Comparison of ENCODE assay signal across 8 cellular contexts in the genomic region with DNA sequence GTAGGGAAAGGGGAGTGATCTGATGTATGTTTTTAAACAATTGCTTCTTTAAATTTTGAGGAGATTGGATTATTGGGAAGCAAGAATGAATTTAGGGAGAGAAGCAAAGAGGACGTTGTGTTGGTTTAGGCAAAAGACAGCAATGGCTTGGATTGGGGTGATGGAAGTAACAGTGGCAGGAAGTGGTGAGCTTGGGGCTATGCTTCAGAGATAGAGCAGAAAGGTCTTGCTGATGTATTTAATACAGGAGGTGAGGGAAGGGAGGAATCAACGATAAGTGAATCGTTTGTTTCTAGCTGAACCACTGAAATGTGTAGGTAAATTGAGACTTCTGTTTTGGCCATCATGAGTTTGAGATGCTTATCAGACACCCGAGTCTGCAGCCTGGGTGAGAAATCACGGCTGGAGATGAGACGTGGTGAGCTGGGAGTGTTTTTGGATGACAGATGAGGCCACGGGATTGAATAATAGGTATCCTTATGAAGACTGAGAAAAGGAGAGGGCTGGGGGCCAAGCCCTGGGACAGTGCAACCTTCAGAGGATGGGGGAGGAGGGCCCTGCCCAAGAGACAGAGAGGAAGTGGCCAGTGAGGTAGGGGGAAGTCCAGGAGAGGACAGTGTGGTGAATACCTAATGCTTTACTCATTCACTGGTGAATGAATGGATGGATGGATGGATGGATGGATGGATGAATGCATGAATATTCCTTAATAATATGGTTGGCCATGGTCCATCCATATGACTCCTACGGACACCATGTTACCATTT. TPM values are rescaled to one million over a fixed set of nuclear protein-coding genes. Genes with fewer than 3 reads are reported as not detected.
A peak's percentile ranks its signal among the peaks of the same experiment; 100 is the strongest.
DNase-seq lines count a peak whose midpoint lies in the region; ATAC-seq and TF ChIP-seq lines count a peak whose summit lies in the region.
"Not testable (repeated sequence)": the region's sequence is repeated elsewhere in the genome, so short reads cannot be mapped to it uniquely, and the experiment has no call there.

No MANE protein-coding gene starts in this region.

- H3K9me3 ChIP-seq in CD4-positive, CD25-positive, alpha-beta regulatory T cell (ENCODE audit: control insufficient read depth in 2 of 2, low read length in 2 of 2); RWPE2 (ENCODE audit: severe bottlenecking); esophagus muscularis mucosa; upper lobe of right lung: not testable (repeated sequence)

- TF ChIP-seq EP300 in esophagus muscularis mucosa (IDR thresholded peaks at IDR 0.05), result not testable (repeated sequence)

- H3K9me3 Mint-ChIP-seq in CD4-positive, CD25-positive, alpha-beta regulatory T cell; activated naive CD8-positive, alpha-beta T cell treated with anti-CD3 and anti-CD28 coated beads for 36 hours; naive thymus-derived CD8-positive, alpha-beta T cell: not testable (repeated sequence)

- H3K27me3 Mint-ChIP-seq in CD4-positive, CD25-positive, alpha-beta regulatory T cell; activated naive CD8-positive, alpha-beta T cell treated with anti-CD3 and anti-CD28 coated beads for 36 hours; naive thymus-derived CD8-positive, alpha-beta T cell: not testable (repeated sequence)

- not testable (repeated sequence) for H3K36me3 ChIP-seq in CD4-positive, CD25-positive, alpha-beta regulatory T cell (ENCODE audit: control insufficient read depth, insufficient read depth, low read length); RWPE2 (ENCODE audit: low read depth); esophagus muscularis mucosa; upper lobe of right lung

- peak overlapping the region in 1 of 3 donors; percentile 36 for H3K27ac Mint-ChIP-seq in CD4-positive, CD25-positive, alpha-beta regulatory T cell
- not testable (repeated sequence) for H3K27ac Mint-ChIP-seq in activated naive CD8-positive, alpha-beta T cell treated with anti-CD3 and anti-CD28 coated beads for 36 hours
- peak overlapping the region in 3 of 10 donors; percentile 60 to 71 (median 69) for H3K27ac Mint-ChIP-seq in naive thymus-derived CD8-positive, alpha-beta T cell

- H3K4me1 Mint-ChIP-seq in CD4-positive, CD25-positive, alpha-beta regulatory T cell; activated naive CD8-positive, alpha-beta T cell treated with anti-CD3 and anti-CD28 coated beads for 36 hours: not testable (repeated sequence)
- H3K4me1 Mint-ChIP-seq in naive thymus-derived CD8-positive, alpha-beta T cell, result peaks cover 5 to 12% (median 8%) of the 10 kb centered on the region in 4 donors

- not testable (repeated sequence) for H3K4me1 ChIP-seq in CD4-positive, CD25-positive, alpha-beta regulatory T cell (ENCODE audit: control insufficient read depth, insufficient read depth, low read length, poor library complexity, severe bottlenecking); RWPE2 (ENCODE audit: insufficient read depth, poor library complexity, severe bottlenecking); esophagus muscularis mucosa; upper lobe of right lung

- POLR2A ChIA-PET in naive thymus-derived CD8-positive, alpha-beta T cell (lab: Charles Lee), result not testable (repeated sequence)

- not testable (repeated sequence) for H3K4me3 Mint-ChIP-seq in CD4-positive, CD25-positive, alpha-beta regulatory T cell; activated naive CD8-positive, alpha-beta T cell treated with anti-CD3 and anti-CD28 coated beads for 36 hours
- H3K4me3 Mint-ChIP-seq in naive thymus-derived CD8-positive, alpha-beta T cell, result peak overlapping the region in 1 of 10 donors; percentile 36

- DNase-seq in CD4-positive, CD25-positive, alpha-beta regulatory T cell, result peak in 1 of 3 donors; percentile 4
- DNase-seq in RWPE2 (ENCODE audit: low spot score), result peak; percentile 35
- peak; percentile 21 to 31 for DNase-seq in activated CD4-positive, alpha-beta T cell treated with anti-CD3 and anti-CD28 coated beads, Interleukin-2, amount 50 U/mL, for 48 hours
- DNase-seq in activated naive CD8-positive, alpha-beta T cell treated with anti-CD3 and anti-CD28 coated beads for 36 hours, result peak; percentile 18
- DNase-seq in esophagus muscularis mucosa (ENCODE audit: extremely low spot score), result peak; percentile 89
- DNase-seq in naive thymus-derived CD8-positive, alpha-beta T cell; upper lobe of right lung: not testable (repeated sequence)

- H3K36me3 Mint-ChIP-seq in CD4-positive, CD25-positive, alpha-beta regulatory T cell; activated naive CD8-positive, alpha-beta T cell treated with anti-CD3 and anti-CD28 coated beads for 36 hours; naive thymus-derived CD8-positive, alpha-beta T cell: not testable (repeated sequence)

- not testable (repeated sequence) for H3K27ac ChIP-seq in CD4-positive, CD25-positive, alpha-beta regulatory T cell (ENCODE audit: insufficient read depth, low read length, poor library complexity, severe bottlenecking); RWPE2 (ENCODE audit: poor library complexity, severe bottlenecking); esophagus muscularis mucosa (replicated peaks in 1 of 4); upper lobe of right lung

- intact Hi-C loops in esophagus muscularis mucosa (cut with DNase I); upper lobe of right lung (cut with DNase I): not testable (repeated sequence)

- not testable (repeated sequence) for H3K27me3 ChIP-seq in CD4-positive, CD25-positive, alpha-beta regulatory T cell (ENCODE audit: control insufficient read depth, insufficient read depth, low read length); RWPE2 (ENCODE audit: insufficient read depth, poor library complexity, severe bottlenecking); esophagus muscularis mucosa; upper lobe of right lung

- TF ChIP-seq CTCF in RWPE2 (IDR thresholded peaks at IDR 0.05; ENCODE audit: poor library complexity, severe bottlenecking); esophagus muscularis mucosa (IDR thresholded peaks at IDR 0.05); upper lobe of right lung (IDR thresholded peaks at IDR 0.05): not testable (repeated sequence)

- TF ChIP-seq POLR2A in esophagus muscularis mucosa (IDR thresholded peaks at IDR 0.05; ENCODE audit: low read depth), result not testable (repeated sequence)

- WGBS in esophagus muscularis mucosa, result 83% methylated on average over 1 of the region's 8 CpGs

- ATAC-seq in CD4-positive, CD25-positive, alpha-beta regulatory T cell (ENCODE audit: low read depth in 2 of 2), result peak; percentile 73 to 80
- ATAC-seq in HG02759 (IDR thresholded peaks at IDR 0.05; ENCODE audit: unreplicated experiment) (peak; percentile 43), upper lobe of right lung (peak; percentile 27)
- not testable (repeated sequence) for ATAC-seq in RWPE2 (ENCODE audit: low read depth)
- ATAC-seq in naive thymus-derived CD8-positive, alpha-beta T cell, result peak; percentile 61 to 93

- H3K4me3 ChIP-seq in CD4-positive, CD25-positive, alpha-beta regulatory T cell (ENCODE audit: low read depth, low read length); RWPE2 (ENCODE audit: severe bottlenecking); esophagus muscularis mucosa; upper lobe of right lung: not testable (repeated sequence)

RNA-seq across cellular contexts. Expression of gene NPIPA1, which starts 33.9 kb away (rescaled TPM):
- 109 TPM for total RNA-seq in CD4-positive, CD25-positive, alpha-beta regulatory T cell
- 1 to 10 TPM in 3 of 4 donors, under 1 TPM in 1; 0.42 to 2.6 (median 1.5) TPM for polyA plus RNA-seq in CD4-positive, CD25-positive, alpha-beta regulatory T cell
- 10 to 100 TPM; 55.6 to 58.5 TPM for total RNA-seq in activated naive CD8-positive, alpha-beta T cell treated with anti-CD3 and anti-CD28 coated beads for 36 hours
- total RNA-seq in esophagus muscularis mucosa (100 to 1,000 TPM in 1 of 4 donors, 10 to 100 TPM in 3; 69.6 to 118 (median 85.0) TPM), upper lobe of right lung (91.6 TPM)
- 100 to 1,000 TPM; 164 to 180 TPM for total RNA-seq in naive thymus-derived CD8-positive, alpha-beta T cell
- 1 to 10 TPM in 1 of 3 donors, under 1 TPM in 2; 0.52 to 6.2 (median 0.54) TPM for polyA plus RNA-seq in naive thymus-derived CD8-positive, alpha-beta T cell
